Comparison of ENCODE assay signal across 9 cellular contexts in the genomic region with DNA sequence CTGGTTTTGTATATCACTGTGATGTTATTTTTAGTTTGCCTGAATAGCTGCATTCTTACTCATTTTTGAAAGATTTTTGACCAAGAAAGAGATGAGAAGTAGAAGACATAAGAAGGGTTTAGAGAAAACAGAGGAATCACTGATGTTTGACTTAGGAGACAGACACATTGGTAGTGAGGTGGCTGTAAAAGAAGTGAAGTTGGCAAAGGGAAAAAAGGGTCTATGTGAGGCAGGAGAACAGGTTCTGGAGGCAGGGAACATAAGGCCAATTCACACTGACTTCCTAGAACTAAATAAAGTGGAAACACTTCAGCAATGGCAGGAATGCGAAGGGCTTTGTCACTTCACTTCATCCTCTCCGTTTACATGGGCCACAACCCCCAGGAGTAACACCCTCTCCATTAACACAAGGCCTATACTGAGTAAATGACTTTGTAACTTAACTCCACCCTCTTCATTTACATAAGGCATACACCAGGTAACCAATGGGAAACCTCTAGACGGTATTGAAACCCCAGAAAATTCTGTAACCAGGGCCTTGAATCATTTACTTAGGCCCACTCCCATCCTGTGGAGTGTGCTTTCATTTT. TPM values are rescaled to one million over a fixed set of nuclear protein-coding genes. Genes with fewer than 3 reads are reported as not detected.
DNase-seq lines count a peak whose midpoint lies in the region; ATAC-seq, FAIRE-seq and TF ChIP-seq lines count a peak whose summit lies in the region.
"Had no signal": no experiment of that assay in that cellular context is flagged by ENCODE, and none has a peak within 500 bp of the region (broad histone marks: within the 10 kb centered on the region; RNA-seq: fewer than 3 reads in every experiment).

No MANE protein-coding gene starts in this region.

- H3K4me1 Mint-ChIP-seq in mesothelial cell of epicardium, result peaks cover 32% of the 10 kb centered on the region

- DNase-seq in mesothelial cell of epicardium (ENCODE audit: low spot score in 2 of 2, unreplicated experiment in 2 of 2) (no peak), HUDEP-2 (lab: John Stamatoyannopoulos, UW; ENCODE audit: unreplicated experiment in 76 of 76) (no peak), urothelium cell line (ENCODE audit: low spot score) (no peak), GM10248 (ENCODE audit: extremely low spot score) (no peak)
- DNase-seq in stimulated activated naive CD4-positive, alpha-beta T cell treated with Interleukin-2 at 50 U/mL for 16 hours (lab: John Stamatoyannopoulos, UW), result no peak
- DNase-seq: kidney had no signal

- peak; percentile 12 for TF ChIP-seq POLR2A in GM18526 (IDR thresholded peaks at IDR 0.05; ENCODE audit: extremely low read depth, insufficient read length)

- H3K36me3 Mint-ChIP-seq in mesothelial cell of epicardium, result peaks cover 68% of the 10 kb centered on the region

- POLR2A ChIA-PET in GM10248 (lab: Yijun Ruan, JAX), result no interaction called here

- no peak for TF ChIP-seq CTCF in mesothelial cell of epicardium (IDR thresholded peaks at IDR 0.05; ENCODE audit: unreplicated experiment)
- no peak for TF ChIP-seq CTCF in GM10248 (IDR thresholded peaks at IDR 0.05; ENCODE audit: control extremely low read depth, extremely low read depth, low read depth, missing control alignments)

- H3K4me3 Mint-ChIP-seq in mesothelial cell of epicardium, result no peak overlapping the region

- peaks cover 4% of the 10 kb centered on the region for H3K9me3 Mint-ChIP-seq in mesothelial cell of epicardium

- ATAC-seq in GM21737 (IDR thresholded peaks at IDR 0.05; ENCODE audit: unreplicated experiment), result peak; percentile 63
- peak; percentile 75 for ATAC-seq in HG03565 (IDR thresholded peaks at IDR 0.05; ENCODE audit: unreplicated experiment)

- no peaks in the 10 kb centered on the region for H3K27me3 Mint-ChIP-seq in mesothelial cell of epicardium (ENCODE audit: low read depth)

- CTCF ChIA-PET in GM10248 (lab: Yijun Ruan, JAX), result interaction anchor here (1.2 to 1.6 kb wide), 4 partner anchors 11 to 17 kb away, joined by 3 to 5 read pairs (median 4); no protein-coding TSS in a partner anchor

- peak overlapping the region; percentile 3 for H3K27ac Mint-ChIP-seq in mesothelial cell of epicardium

- no peak for FAIRE-seq in urothelium cell line (lab: Jason Lieb, UNC)
- FAIRE-seq: kidney had no signal

RNA-seq across cellular contexts. Expression of gene CTSC, which starts 36.6 kb away (rescaled TPM):
- total RNA-seq in mesothelial cell of epicardium, result 230 to 233 TPM (median 233 TPM) in 3 replicates
